In genomic region chr1:235502601-235503332, GRCh38 we compare ENCODE assay signal across 8 cellular contexts. TPM values are rescaled to one million over a fixed set of nuclear protein-coding genes. Genes with fewer than 3 reads are reported as not detected.
A peak's percentile ranks its signal among the peaks of the same experiment; 100 is the strongest.
DNase-seq lines count a peak whose midpoint lies in the region; ATAC-seq, FAIRE-seq and TF ChIP-seq lines count a peak whose summit lies in the region.

No MANE protein-coding gene starts in this region.

- peaks cover 10% of the 10 kb centered on the region for H3K4me1 ChIP-seq in adipocyte (ENCODE audit: control insufficient read depth, insufficient read depth, low read length)
- H3K4me1 ChIP-seq in keratinocyte (ENCODE audit: control insufficient read depth, extremely low read depth, insufficient read depth, low read length) = peaks cover 27% of the 10 kb centered on the region
- peaks cover 20% of the 10 kb centered on the region for H3K4me1 ChIP-seq in suprapubic skin

- no peak for TF ChIP-seq EP300 in suprapubic skin (IDR thresholded peaks at IDR 0.05)

- ATAC-seq in GM19324 (IDR thresholded peaks at IDR 0.05; ENCODE audit: low FRiP score, unreplicated experiment) = no peak

- peak overlapping the region; percentile 85 for H3K9ac ChIP-seq in adipocyte (ENCODE audit: low read length)
- peak overlapping the region; percentile 99 for H3K9ac ChIP-seq in keratinocyte (ENCODE audit: control insufficient read depth, extremely low read depth, insufficient read depth, low read length)

- peak overlapping the region; percentile 90 for H3K4me2 ChIP-seq in keratinocyte (ENCODE audit: control insufficient read depth, extremely low read depth, insufficient read depth, low read depth, low read length)

- POLR2A ChIA-PET in BJ (lab: Charles Lee) = interaction anchor here (0.5 to 0.7 kb wide), 4 partner anchors 9 to 881 kb away, joined by 3 read pairs; no protein-coding TSS in a partner anchor

- H3K79me2 ChIP-seq in keratinocyte (ENCODE audit: control insufficient read depth, insufficient read depth, low read length) = peaks cover 65% of the 10 kb centered on the region

- H3K27ac ChIP-seq in keratinocyte (ENCODE audit: control insufficient read depth, insufficient read depth, low read length) (peak overlapping the region; percentile 84), suprapubic skin (peak overlapping the region; percentile 98)

- CTCF ChIA-PET in BJ (lab: Yijun Ruan, JAX) = interaction anchor here (0.6 to 3.6 kb wide), 2 partner anchors 469 to 513 kb away, joined by 3 to 25 read pairs; no protein-coding TSS in a partner anchor

- 21% methylated on average over 3 of the region's 3 CpGs for WGBS in suprapubic skin

- no peaks in the 10 kb centered on the region for H3K9me3 ChIP-seq in adipocyte (ENCODE audit: control insufficient read depth, low read length)
- no peaks in the 10 kb centered on the region for H3K9me3 ChIP-seq in keratinocyte (ENCODE audit: control insufficient read depth, low read depth, low read length)
- no peaks in the 10 kb centered on the region for H3K9me3 ChIP-seq in suprapubic skin

- dilution Hi-C loops in keratinocyte (cut with MboI; ENCODE audit: extremely low pct_ligation_motif_present, low sequenced_read_pairs) = no loop called here

- H3K4me3 ChIP-seq in BJ (ENCODE audit: low read depth, low read length) (peak overlapping the region; percentile 82), HFF-Myc (replicated peaks; ENCODE audit: low read depth, low read length) (peak overlapping the region; percentile 87), adipocyte (ENCODE audit: low read length) (peak overlapping the region; percentile 86), keratinocyte (ENCODE audit: control insufficient read depth in 2 of 3, extremely low read depth in 1 of 3, insufficient read depth in 2 of 3, low read depth in 1 of 3, low read length in 3 of 3) (peak overlapping the region; percentile 75 to 87 (median 84)), suprapubic skin (peak overlapping the region; percentile 94)

- no peaks in the 10 kb centered on the region for H4K20me1 ChIP-seq in keratinocyte (ENCODE audit: control insufficient read depth, extremely low read depth, insufficient read depth, low read length)

- no peak for TF ChIP-seq CTCF in BJ (IDR thresholded peaks at IDR 0.05; ENCODE audit: insufficient read depth, low read depth, low read length)
- TF ChIP-seq CTCF in HFF-Myc (IDR thresholded peaks at IDR 0.05; ENCODE audit: low read depth, low read length, missing control alignments) = no peak
- TF ChIP-seq CTCF in keratinocyte (optimal IDR thresholded peaks at IDR 0.05 in 1 of 3, IDR thresholded peaks at IDR 0.05 in 1 of 3, conservative IDR thresholded peaks at IDR 0.05 in 1 of 3; ENCODE audit: extremely low read depth in 1 of 3, insufficient read depth in 2 of 3, low read length in 3 of 3) = no peak
- TF ChIP-seq CTCF in suprapubic skin (IDR thresholded peaks at IDR 0.05) = no peak

- no peak for DNase-seq in BJ (ENCODE audit: low read depth)
- DNase-seq in HFF-Myc (ENCODE audit: extremely low read depth, low read depth) = no peak
- DNase-seq in adipocyte (ENCODE audit: low read depth) = peak; percentile 62
- no peak for DNase-seq in keratinocyte (ENCODE audit: low read depth, low spot score)
- no peak for DNase-seq in suprapubic skin (ENCODE audit: low spot score in 2 of 2)
- DNase-seq in GF-D8 (lab: John Stamatoyannopoulos, UW) = no peak
- DNase-seq in glomerular visceral epithelial cell (ENCODE audit: extremely low spot score) = no peak

- no peak for FAIRE-seq in keratinocyte (lab: Jason Lieb, UNC)

- TF ChIP-seq POLR2A in suprapubic skin (IDR thresholded peaks at IDR 0.05) = no peak

- H3K9me1 ChIP-seq in keratinocyte (ENCODE audit: control insufficient read depth, extremely low read depth, insufficient read depth, low read length) = no peaks in the 10 kb centered on the region

- no peaks in the 10 kb centered on the region for H3K27me3 ChIP-seq in BJ (ENCODE audit: control insufficient read depth, insufficient read depth, low read length)
- no peaks in the 10 kb centered on the region for H3K27me3 ChIP-seq in adipocyte (replicated peaks; ENCODE audit: control insufficient read depth, insufficient read depth, low read length)
- H3K27me3 ChIP-seq in keratinocyte (ENCODE audit: control insufficient read depth, extremely low read depth, insufficient read depth, low read length) = no peaks in the 10 kb centered on the region
- H3K27me3 ChIP-seq in suprapubic skin = no peaks in the 10 kb centered on the region

- H3K36me3 ChIP-seq in BJ (ENCODE audit: control insufficient read depth, insufficient read depth, low read length) (no peaks in the 10 kb centered on the region), adipocyte (ENCODE audit: control insufficient read depth, insufficient read depth, low read length, severe bottlenecking) (no peaks in the 10 kb centered on the region), keratinocyte (ENCODE audit: control insufficient read depth in 2 of 2, extremely low read depth in 1 of 2, insufficient read depth in 2 of 2, low read length in 2 of 2) (no peaks in the 10 kb centered on the region), suprapubic skin (no peaks in the 10 kb centered on the region)

- H2AFZ ChIP-seq in keratinocyte (ENCODE audit: control insufficient read depth, low read length) = no peak overlapping the region

RNA-seq across cellular contexts. Expression of gene B3GALNT2, which starts 1.5 kb away (rescaled TPM):
- polyA plus RNA-seq in BJ (2011; rRNA removed) (17.4 and 25.9 TPM in 2 replicates), keratinocyte (24.3 to 30.5 TPM (median 27.1 TPM) in 3 replicates)
- polyA minus RNA-seq in BJ (2011; rRNA and poly(A)+ RNA removed) = 23.6 and 27.3 TPM in 2 replicates
- 23.1 TPM for polyA plus RNA-seq in keratinocyte (2011; ENCODE audit: low read depth)
- 15.6 and 19.0 TPM in 2 replicates for polyA plus RNA-seq in keratinocyte (2011; cell fraction: cytosol; rRNA removed)
- polyA plus RNA-seq in keratinocyte (2011; cell fraction: nucleus; rRNA removed) = 27.7 and 38.1 TPM in 2 replicates
- polyA plus RNA-seq in keratinocyte (2012; ENCODE audit: low replicate concordance) = 15.9 and 17.7 TPM in 2 replicates
- polyA minus RNA-seq in keratinocyte = 20.3 to 91.9 TPM (median 56.1 TPM) in 3 replicates
- polyA minus RNA-seq in keratinocyte (2011; cell fraction: cytosol; rRNA and poly(A)+ RNA removed) = 41.6 TPM
- 34.1 and 58.5 TPM in 2 replicates for polyA minus RNA-seq in keratinocyte (2011; cell fraction: nucleus; rRNA and poly(A)+ RNA removed)
- total RNA-seq in suprapubic skin = 10 to 100 TPM; 23.5 to 37.4 (median 29.5) TPM
